8 cellular contexts compared by ENCODE assay signal in the genomic region with DNA sequence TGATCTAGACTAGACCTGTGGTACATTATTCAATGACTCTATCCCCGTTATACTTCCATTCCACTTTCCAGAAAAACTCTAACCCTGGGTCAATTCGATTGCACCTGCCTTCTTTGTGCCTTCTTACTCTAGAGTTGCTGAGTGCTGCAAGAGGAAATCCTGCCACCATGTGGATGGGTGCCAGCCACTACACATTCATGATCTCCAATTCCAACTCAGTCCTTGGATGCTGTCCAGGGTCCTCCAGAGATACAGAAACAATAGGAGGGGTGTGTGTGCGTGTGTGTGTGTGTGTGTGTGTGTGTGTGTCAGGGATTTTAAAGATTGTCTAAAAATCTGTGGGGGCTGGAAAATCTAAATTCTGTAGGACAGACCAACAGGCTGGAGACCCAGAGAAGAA.
DNase-seq lines count a peak whose midpoint lies in the region; ATAC-seq and TF ChIP-seq lines count a peak whose summit lies in the region.

No MANE protein-coding gene starts in this region.

- ATAC-seq in GM21360 (IDR thresholded peaks at IDR 0.05; ENCODE audit: unreplicated experiment) (no peak), GM18502 (IDR thresholded peaks at IDR 0.05; ENCODE audit: poor library complexity, unreplicated experiment) (no peak)

- H2AFZ ChIP-seq in OCI-LY1 (ENCODE audit: low read length) = no peak overlapping the region

- H3K27me3 ChIP-seq in OCI-LY1 (ENCODE audit: insufficient read depth, low read length) = no peaks in the 10 kb centered on the region

- H3K9ac ChIP-seq in OCI-LY1 (ENCODE audit: low read length) = no peak overlapping the region

- no peaks in the 10 kb centered on the region for H3F3A ChIP-seq in OCI-LY1 (ENCODE audit: insufficient read depth, low read length)

- no peaks in the 10 kb centered on the region for H3K79me2 ChIP-seq in OCI-LY1 (ENCODE audit: insufficient read depth, low read length)

- no peak overlapping the region for H3K4me3 ChIP-seq in OCI-LY1 (ENCODE audit: low read depth, low read length, poor library complexity, severe bottlenecking)

- H3K4me1 ChIP-seq in OCI-LY1 (ENCODE audit: insufficient read depth, low read length, severe bottlenecking) = no peaks in the 10 kb centered on the region

- H3K9me3 ChIP-seq in OCI-LY1 (ENCODE audit: low read length) = no peaks in the 10 kb centered on the region

- no peaks in the 10 kb centered on the region for H3K36me3 ChIP-seq in OCI-LY1 (ENCODE audit: insufficient read depth, low read length)

- H3K9me2 ChIP-seq in OCI-LY1 (ENCODE audit: low read depth, low read length) = no peaks in the 10 kb centered on the region

- DNase-seq in DMS 273 (lab: John Stamatoyannopoulos, UW; ENCODE audit: unreplicated experiment) (peak; percentile 82), HPDE6-E6E7 (ENCODE audit: extremely low spot score) (peak; percentile 32), head of caudate nucleus (peak; percentile 21 to 85 (median 65)), retina (peak; percentile 23)
- DNase-seq in activated gamma-delta T cell treated with anti-CD3 and anti-CD28 coated beads, Interleukin-2, amount 50 U/mL, for 16 hours (ENCODE audit: low read depth) = peak; percentile 4

- no peaks in the 10 kb centered on the region for H4K20me1 ChIP-seq in OCI-LY1 (ENCODE audit: insufficient read depth, low read length)

- no peak overlapping the region for H3K27ac ChIP-seq in OCI-LY1 (ENCODE audit: low read depth, low read length, poor library complexity, severe bottlenecking)

- peak; percentile 43; the same call in 1 of the 2 replicates for TF ChIP-seq CTCF in OCI-LY1 (IDR thresholded peaks at IDR 0.05; ENCODE audit: low read length)

- intact Hi-C loops in head of caudate nucleus (cut with DNase I) = no loop called here

- H3K4me2 ChIP-seq in OCI-LY1 (ENCODE audit: low read length) = no peak overlapping the region

Comparison
In these comparisons a context has a peak if more than half of its experiments do, and no peak if none do; other contexts are left out.
1. DNase-seq: peak in every context shown above with its lines; median percentile 82 in DMS 273; 65 in head of caudate nucleus; 32 in HPDE6-E6E7; 23 in retina; 4 in activated gamma-delta T cell treated with anti-CD3 and anti-CD28 coated beads, Interleukin-2, amount 50 U/mL, for 16 hours.